ENCODE assay signal across 21 cellular contexts in the genomic region with DNA sequence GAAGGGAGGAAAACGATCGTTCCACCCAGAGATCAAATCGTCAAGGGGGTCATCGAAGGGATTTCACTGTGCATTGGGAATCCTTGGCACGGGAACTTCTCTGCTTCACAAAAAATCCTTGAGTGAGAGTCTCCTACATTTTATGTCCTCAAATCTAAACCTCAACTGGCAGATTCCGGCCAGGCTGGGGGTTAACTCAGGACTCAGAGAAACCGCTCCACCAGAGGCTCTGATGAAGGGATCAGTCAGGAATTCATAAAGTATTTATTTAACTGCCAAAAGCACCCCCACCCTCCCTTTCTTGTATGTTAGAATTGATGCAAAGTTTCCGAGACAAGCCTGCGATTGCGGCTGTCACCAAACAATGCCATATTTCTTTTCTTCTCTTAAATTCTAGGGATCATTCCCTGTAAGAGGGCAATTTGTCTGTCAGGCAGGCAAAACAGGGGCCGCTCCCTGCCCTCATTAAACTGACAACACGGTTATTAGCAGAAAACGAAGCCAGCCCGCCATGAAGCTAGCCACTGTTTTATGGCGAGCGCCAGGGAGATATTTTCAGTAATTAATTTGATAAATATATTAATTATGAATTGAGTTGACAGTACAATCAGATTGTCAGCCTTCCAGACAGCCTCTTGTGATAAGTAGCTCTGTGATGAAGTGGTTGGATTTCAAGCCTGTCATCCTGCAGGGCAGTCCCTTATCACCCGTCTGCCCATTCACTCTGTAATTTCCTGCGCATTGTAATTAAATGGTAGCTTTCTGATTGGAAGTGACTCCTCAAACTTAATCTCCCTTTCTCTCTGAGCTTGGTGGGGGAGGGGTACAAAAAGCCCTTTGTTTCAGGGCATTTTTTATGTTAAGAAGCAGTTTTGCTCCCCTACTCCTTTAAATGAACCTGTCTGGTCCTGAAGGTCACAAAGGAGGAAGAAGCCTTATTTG.
DNase-seq lines count a peak whose midpoint lies in the region; ATAC-seq and TF ChIP-seq lines count a peak whose summit lies in the region.
"Had no signal": no experiment of that assay in that cellular context is flagged by ENCODE, and none has a peak within 500 bp of the region (broad histone marks: within the 10 kb centered on the region; RNA-seq: fewer than 3 reads in every experiment).

No MANE protein-coding gene starts in this region.

- H3K9ac ChIP-seq in neuronal stem cell (ENCODE audit: low read depth, low read length, poor library complexity) = no peak overlapping the region

- no peak overlapping the region for H2BK15ac ChIP-seq in neuronal stem cell (ENCODE audit: low read length)

- H3K27ac Mint-ChIP-seq in WTC11 = peak overlapping the region; percentile 38; the same call in 1 of the 2 replicates
- H3K27ac Mint-ChIP-seq: activated CD4-positive, alpha-beta memory T cell treated with anti-CD3 and anti-CD28 coated beads for 36 hours; activated naive CD8-positive, alpha-beta T cell treated with anti-CD3 and anti-CD28 coated beads for 36 hours; activated T-cell treated with anti-CD3 and anti-CD28 coated beads, Interleukin-2, amount 50 U/mL, for 24 hours; naive B cell had no signal

- H3K36me3 ChIP-seq in H7 (replicated peaks; ENCODE audit: control insufficient read depth, insufficient read depth, low read length) (no peaks in the 10 kb centered on the region), neuronal stem cell (replicated peaks in 1 of 2; ENCODE audit: control insufficient read depth in 2 of 2, insufficient read depth in 2 of 2, low read length in 2 of 2) (no peaks in the 10 kb centered on the region), gastrocnemius medialis (no peaks in the 10 kb centered on the region)
- H3K36me3 ChIP-seq: tibial artery had no signal

- H3K4ac ChIP-seq in neuronal stem cell (ENCODE audit: low read length) = no peak overlapping the region

- H3K4me3 Mint-ChIP-seq in WTC11 = no peak overlapping the region
- H3K4me3 Mint-ChIP-seq: activated CD4-positive, alpha-beta memory T cell treated with anti-CD3 and anti-CD28 coated beads for 36 hours; activated naive CD8-positive, alpha-beta T cell treated with anti-CD3 and anti-CD28 coated beads for 36 hours; activated T-cell treated with anti-CD3 and anti-CD28 coated beads, Interleukin-2, amount 50 U/mL, for 24 hours; naive B cell had no signal

- H3K27ac ChIP-seq in neuronal stem cell (replicated peaks; ENCODE audit: low read length) = no peak overlapping the region
- no peak overlapping the region for H3K27ac ChIP-seq in gastrocnemius medialis
- H3K27ac ChIP-seq: skin epidermis, tibial artery had no signal

- DNase-seq in H7 (peak; percentile 25), NCI-H146 treated with DMSO at 0.1 percent for 48 hours (lab: John Stamatoyannopoulos, UW; ENCODE audit: unreplicated experiment) (peak; percentile 20), WTC11 (ENCODE audit: low spot score) (no peak), neuronal stem cell (ENCODE audit: low spot score) (no peak), Kasumi-1 (lab: John Stamatoyannopoulos, UW) (no peak), gastrocnemius medialis (no peak), EL (no peak)
- DNase-seq: activated CD4-positive, alpha-beta memory T cell treated with anti-CD3 and anti-CD28 coated beads for 36 hours; activated naive CD8-positive, alpha-beta T cell treated with anti-CD3 and anti-CD28 coated beads for 36 hours; activated T-cell treated with anti-CD3 and anti-CD28 coated beads, Interleukin-2, amount 50 U/mL, for 24 hours; cortex of kidney; naive B cell; NCI-H1694; NCI-H510A; posterior cingulate gyrus; stimulated activated CD4-positive, alpha-beta T cell treated with anti-CD3 and anti-CD28 coated beads, Interleukin-4, amount 100 ng/mL, for 4 hours; stimulated activated CD8-positive, alpha-beta memory T cell treated with anti-CD3 and anti-CD28 coated beads, Interleukin-4, amount 100 ng/mL, for 48 hours had no signal

- no peak for TF ChIP-seq CTCF in WTC11 (IDR thresholded peaks at IDR 0.05)
- no peak for TF ChIP-seq CTCF in gastrocnemius medialis (IDR thresholded peaks at IDR 0.05 in 4 of 5, conservative IDR thresholded peaks at IDR 0.05 in 1 of 5)

- 0 out of 2 replicates have a peak, but pooled peaks cover 1% of the 10 kb centered on the region for H3K9me3 Mint-ChIP-seq in WTC11
- H3K9me3 Mint-ChIP-seq: activated CD4-positive, alpha-beta memory T cell treated with anti-CD3 and anti-CD28 coated beads for 36 hours; activated naive CD8-positive, alpha-beta T cell treated with anti-CD3 and anti-CD28 coated beads for 36 hours; activated T-cell treated with anti-CD3 and anti-CD28 coated beads, Interleukin-2, amount 50 U/mL, for 24 hours; naive B cell had no signal

- no peak overlapping the region for H2BK5ac ChIP-seq in neuronal stem cell (ENCODE audit: low read length)

- H3K4me1 ChIP-seq in neuronal stem cell (ENCODE audit: control insufficient read depth in 2 of 2, insufficient read depth in 1 of 2, low read depth in 1 of 2, low read length in 2 of 2) (peaks cover 0 to 16% of the 10 kb centered on the region in 2 donors), gastrocnemius medialis (no peaks in the 10 kb centered on the region)
- H3K4me1 ChIP-seq: tibial artery had no signal

- no CpG with 5 or more reads among the region's 18 CpGs for WGBS in neuronal stem cell (ENCODE audit: extremely low coverage in 2 of 2, insufficient read length in 2 of 2, insufficient replicate concordance in 1 of 2), 2 donors

- no peaks in the 10 kb centered on the region for H3K27me3 Mint-ChIP-seq in WTC11 (ENCODE audit: low read depth)
- H3K27me3 Mint-ChIP-seq: activated naive CD8-positive, alpha-beta T cell treated with anti-CD3 and anti-CD28 coated beads for 36 hours had no signal

- H3K14ac ChIP-seq in neuronal stem cell (ENCODE audit: low read length) = no peak overlapping the region

- H3K79me1 ChIP-seq in neuronal stem cell (ENCODE audit: low read depth, low read length) = no peaks in the 10 kb centered on the region

- ATAC-seq in WTC11 (peak; percentile 60), GM18505 (IDR thresholded peaks at IDR 0.05; ENCODE audit: unreplicated experiment) (no peak), gastrocnemius medialis (no peak)

- H2AK5ac ChIP-seq in neuronal stem cell (ENCODE audit: low read depth, low read length) = no peak overlapping the region

- H3K18ac ChIP-seq in neuronal stem cell (ENCODE audit: low read length) = peak overlapping the region; percentile 4

- no peak for TF ChIP-seq POLR2A in GM18505 (IDR thresholded peaks at IDR 0.05; ENCODE audit: borderline replicate concordance, extremely low read depth, insufficient read depth, insufficient read length)
- TF ChIP-seq POLR2A in gastrocnemius medialis (IDR thresholded peaks at IDR 0.05) = no peak

- no peaks in the 10 kb centered on the region for H3K36me3 Mint-ChIP-seq in WTC11
- H3K36me3 Mint-ChIP-seq: activated CD4-positive, alpha-beta memory T cell treated with anti-CD3 and anti-CD28 coated beads for 36 hours; activated naive CD8-positive, alpha-beta T cell treated with anti-CD3 and anti-CD28 coated beads for 36 hours; brain; naive B cell had no signal

- H2BK12ac ChIP-seq in neuronal stem cell (ENCODE audit: low read length) = no peak overlapping the region

- H4K91ac ChIP-seq in neuronal stem cell (ENCODE audit: low read depth, low read length, poor library complexity) = no peak overlapping the region

- POLR2A ChIA-PET in WTC11 (lab: Charles Lee) = interaction anchor here (0.9 kb wide), 1 partner anchor 10 kb away, joined by 3 read pairs; no protein-coding TSS in a partner anchor

- H2AFZ ChIP-seq in neuronal stem cell (ENCODE audit: low read length) = no peak overlapping the region

- peak overlapping the region; percentile 2 for H3K4me2 ChIP-seq in neuronal stem cell (ENCODE audit: insufficient read depth, low read length, poor library complexity, severe bottlenecking)

- no peaks in the 10 kb centered on the region for H3K27me3 ChIP-seq in H7 (ENCODE audit: control insufficient read depth, insufficient read depth, low read length)
- peaks cover 0 to 5% (median 0%) of the 10 kb centered on the region in 3 experiments for H3K27me3 ChIP-seq in neuronal stem cell (ENCODE audit: control insufficient read depth in 3 of 3, insufficient read depth in 3 of 3, low read depth in 1 of 3, low read length in 3 of 3)
- H3K27me3 ChIP-seq in gastrocnemius medialis = no peaks in the 10 kb centered on the region

- intact Hi-C loops in gastrocnemius medialis (cut with DNase I; ENCODE audit: low total_unique reads) = no loop called here

- peaks cover 30% of the 10 kb centered on the region for H3K4me1 Mint-ChIP-seq in WTC11
- H3K4me1 Mint-ChIP-seq: activated naive CD8-positive, alpha-beta T cell treated with anti-CD3 and anti-CD28 coated beads for 36 hours had no signal

- H3K23ac ChIP-seq in neuronal stem cell (ENCODE audit: low read depth, low read length, poor library complexity) = no peak overlapping the region

- in situ Hi-C loops in gastrocnemius medialis (cut with MboI; ENCODE audit: low sequenced_read_pairs in 4 of 4) = no loop called here

- no peak overlapping the region for H2BK120ac ChIP-seq in neuronal stem cell (ENCODE audit: low read depth, low read length)

- H4K8ac ChIP-seq in neuronal stem cell (ENCODE audit: low read depth, low read length) = no peak overlapping the region

- H3K9me3 ChIP-seq in neuronal stem cell (replicated peaks in 1 of 2; ENCODE audit: control insufficient read depth in 2 of 2, insufficient read depth in 1 of 2, low read depth in 1 of 2, low read length in 2 of 2) = no peaks in the 10 kb centered on the region
- H3K9me3 ChIP-seq in gastrocnemius medialis = no peaks in the 10 kb centered on the region
- H3K9me3 ChIP-seq: tibial artery had no signal

- no peak overlapping the region for H3K4me3 ChIP-seq in H7 (ENCODE audit: insufficient read depth, low read depth, low read length)
- H3K4me3 ChIP-seq in neuronal stem cell (ENCODE audit: low read length in 2 of 2) = no peak overlapping the region
- no peak overlapping the region for H3K4me3 ChIP-seq in gastrocnemius medialis
- H3K4me3 ChIP-seq: skin epidermis, tibial artery had no signal

- CTCF ChIA-PET in WTC11 (lab: Charles Lee) = interaction anchor here (1.0 to 1.8 kb wide), 2 partner anchors 46 to 60 kb away, joined by 3 to 4 read pairs; no protein-coding TSS in a partner anchor

TF ChIP-seq in WTC11, 78 proteins besides CTCF, POLR2A, EP300 and RAD21:
- no peak for TF ChIP-seq NFE2L1 (CRISPR knock-in tag; IDR thresholded peaks at IDR 0.05)
- TF ChIP-seq, protein P1, sequence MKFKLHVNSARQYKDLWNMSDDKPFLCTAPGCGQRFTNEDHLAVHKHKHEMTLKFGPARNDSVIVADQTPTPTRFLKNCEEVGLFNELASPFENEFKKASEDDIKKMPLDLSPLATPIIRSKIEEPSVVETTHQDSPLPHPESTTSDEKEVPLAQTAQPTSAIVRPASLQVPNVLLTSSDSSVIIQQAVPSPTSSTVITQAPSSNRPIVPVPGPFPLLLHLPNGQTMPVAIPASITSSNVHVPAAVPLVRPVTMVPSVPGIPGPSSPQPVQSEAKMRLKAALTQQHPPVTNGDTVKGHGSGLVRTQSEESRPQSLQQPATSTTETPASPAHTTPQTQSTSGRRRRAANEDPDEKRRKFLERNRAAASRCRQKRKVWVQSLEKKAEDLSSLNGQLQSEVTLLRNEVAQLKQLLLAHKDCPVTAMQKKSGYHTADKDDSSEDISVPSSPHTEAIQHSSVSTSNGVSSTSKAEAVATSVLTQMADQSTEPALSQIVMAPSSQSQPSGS (CRISPR knock-in tag; IDR thresholded peaks at IDR 0.05; ENCODE audit: borderline replicate concordance, low read depth) = no peak

Comparison
In these comparisons a context has a peak if more than half of its experiments do, and no peak if none do; other contexts are left out.
1. DNase-seq: peak in H7 (single experiment) and NCI-H146 treated with DMSO at 0.1 percent for 48 hours (single experiment); none in WTC11 (single experiment), neuronal stem cell (single experiment), Kasumi-1 (0 of 2), gastrocnemius medialis (0 of 2) and EL (single experiment).